ENCODE assay signal across 1 cellular context in the genomic region with DNA sequence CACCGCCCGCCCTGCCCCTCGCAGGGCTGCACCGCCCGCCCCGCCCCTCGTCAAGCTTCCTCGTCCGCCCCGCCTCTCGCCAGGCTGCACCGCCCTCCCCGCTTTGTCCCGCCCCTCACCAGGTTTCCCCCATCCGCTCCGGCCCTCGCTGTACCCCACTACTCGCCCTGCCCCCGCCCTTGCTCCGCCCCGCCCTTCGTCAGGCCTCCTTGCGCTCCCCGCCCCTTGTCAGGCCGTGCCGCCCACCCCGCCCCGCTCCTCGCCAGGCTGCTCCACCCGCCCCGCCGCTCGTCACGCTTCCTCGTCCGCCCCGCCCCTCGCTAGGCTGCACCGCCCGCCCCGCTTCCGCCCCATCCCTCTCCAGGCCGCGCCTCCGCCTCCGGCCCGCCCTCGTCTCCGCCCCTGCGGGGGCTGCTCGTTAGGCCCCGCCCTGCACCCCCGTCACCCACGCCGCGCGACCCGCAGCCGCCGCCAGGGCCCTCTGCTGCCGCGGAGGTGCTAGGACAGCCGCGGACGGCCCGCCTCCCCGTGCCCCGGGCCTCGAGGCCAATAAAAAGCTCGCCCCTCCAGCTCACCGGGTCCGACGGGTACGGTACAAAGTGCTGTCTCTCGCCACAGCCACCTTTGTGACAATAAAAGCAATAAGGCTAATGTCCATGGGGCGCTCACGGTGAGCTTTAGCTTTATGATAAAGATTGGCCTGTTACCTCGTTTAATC.
TF ChIP-seq lines count a peak whose summit lies in the region.

No MANE protein-coding gene starts in this region.

TF ChIP-seq in K562, 482 proteins besides CTCF, POLR2A, EP300 and RAD21 (continued from another document and continues in another):
- TF ChIP-seq NR4A1 (CRISPR knock-in tag; IDR thresholded peaks at IDR 0.05) (no peak), NR4A1 (tag; IDR thresholded peaks at IDR 0.05) (0 out of 2 replicates have a peak, but pooled peaks have one; percentile 62), SRSF9 (IDR thresholded peaks at IDR 0.05; ENCODE audit: borderline replicate concordance, low read depth, low read length) (no peak), ZNF561 (CRISPR knock-in tag; conservative IDR thresholded peaks at IDR 0.05) (no peak), ZBED1 (IDR thresholded peaks at IDR 0.05) (no peak), ATF1 (CRISPR knock-in tag; IDR thresholded peaks at IDR 0.05) (no peak), ATF1 (tag; IDR thresholded peaks at IDR 0.05) (peak; percentile 70), EZH2 (IDR thresholded peaks at IDR 0.05; ENCODE audit: borderline replicate concordance, low read depth, low read length) (no peak), NCOA2 (IDR thresholded peaks at IDR 0.05; ENCODE audit: partially characterized antibody in 2 of 2) (no peak), MAFF (IDR thresholded peaks at IDR 0.05; ENCODE audit: low read length) (no peak), KDM4B (IDR thresholded peaks at IDR 0.05; ENCODE audit: borderline replicate concordance in 2 of 2, low read depth in 1 of 2) (no peak), E2F3 (CRISPR knock-in tag; IDR thresholded peaks at IDR 0.05) (no peak), RB1 (IDR thresholded peaks at IDR 0.05; ENCODE audit: low read depth) (peak; percentile 69; the same call in 1 of the 2 replicates), MCM3 (IDR thresholded peaks at IDR 0.05) (no peak), RBM15 (IDR thresholded peaks at IDR 0.05; ENCODE audit: insufficient read depth, low read length) (no peak), POLR2AphosphoS5 (IDR thresholded peaks at IDR 0.05; ENCODE audit: control insufficient read depth, insufficient read depth, low read depth, low read length) (no peak), CTBP1 (IDR thresholded peaks at IDR 0.05; ENCODE audit: borderline replicate concordance) (peak; percentile 63; the same call in 1 of the 2 replicates), JUND (IDR thresholded peaks at IDR 0.05; ENCODE audit: borderline replicate concordance, low read depth, low read length) (peak; percentile 34; the same call in 1 of the 2 replicates), JUND (tag; IDR thresholded peaks at IDR 0.05; ENCODE audit: borderline replicate concordance, low read depth, low read length) (no peak), CSDE1 (IDR thresholded peaks at IDR 0.05) (no peak), MYC (IDR thresholded peaks at IDR 0.05; ENCODE audit: low read depth, low read length) (peak; percentile 49; the same call in 1 of the 2 replicates), MYC (CRISPR knock-in tag; IDR thresholded peaks at IDR 0.05; ENCODE audit: borderline replicate concordance, low read depth) (no peak), ZNF224 (CRISPR knock-in tag; IDR thresholded peaks at IDR 0.05) (no peak), BRF1 (IDR thresholded peaks at IDR 0.05; ENCODE audit: borderline replicate concordance, extremely low read depth, insufficient read length) (no peak), FOS (IDR thresholded peaks at IDR 0.05; ENCODE audit: extremely low read depth, insufficient read length) (no peak), ZNF445 (CRISPR knock-in tag; IDR thresholded peaks at IDR 0.05; ENCODE audit: low read depth) (no peak), BCOR (IDR thresholded peaks at IDR 0.05) (no peak), TARDBP (IDR thresholded peaks at IDR 0.05) (peak; percentile 58; the same call in 1 of the 2 replicates), NBN (IDR thresholded peaks at IDR 0.05; ENCODE audit: low read depth) (0 out of 2 replicates have a peak, but pooled peaks have one; percentile 22), CCNT2 (IDR thresholded peaks at IDR 0.05; ENCODE audit: borderline replicate concordance, extremely low read depth, insufficient read length, low read depth, low read length) (peak; percentile 86), THRAP3 (IDR thresholded peaks at IDR 0.05; ENCODE audit: borderline replicate concordance) (no peak), NRF1 (conservative IDR thresholded peaks at IDR 0.05 in 1 of 2, IDR thresholded peaks at IDR 0.05 in 1 of 2) (peak in 1 of 2 experiments; percentile 43; a peak in 2 of 4 replicates), RBM17 (IDR thresholded peaks at IDR 0.05; ENCODE audit: borderline replicate concordance, low read depth, low read length) (no peak), PHF8 (IDR thresholded peaks at IDR 0.05; ENCODE audit: borderline replicate concordance, low read length) (peak; percentile 54; the same call in 1 of the 2 replicates), BMI1 (IDR thresholded peaks at IDR 0.05; ENCODE audit: low read length) (no peak), CEBPB (tag; IDR thresholded peaks at IDR 0.05) (no peak), CHD2 (IDR thresholded peaks at IDR 0.05; ENCODE audit: low read depth, low read length) (no peak), HDAC6 (IDR thresholded peaks at IDR 0.05; ENCODE audit: low read depth, low read length) (no peak), ZNF41 (CRISPR knock-in tag; conservative IDR thresholded peaks at IDR 0.05) (no peak), GATAD2B (IDR thresholded peaks at IDR 0.05; ENCODE audit: borderline replicate concordance) (peak; percentile 94), HOXB6 (CRISPR knock-in tag; IDR thresholded peaks at IDR 0.05; ENCODE audit: borderline replicate concordance) (no peak)
- TF ChIP-seq, protein P1, sequence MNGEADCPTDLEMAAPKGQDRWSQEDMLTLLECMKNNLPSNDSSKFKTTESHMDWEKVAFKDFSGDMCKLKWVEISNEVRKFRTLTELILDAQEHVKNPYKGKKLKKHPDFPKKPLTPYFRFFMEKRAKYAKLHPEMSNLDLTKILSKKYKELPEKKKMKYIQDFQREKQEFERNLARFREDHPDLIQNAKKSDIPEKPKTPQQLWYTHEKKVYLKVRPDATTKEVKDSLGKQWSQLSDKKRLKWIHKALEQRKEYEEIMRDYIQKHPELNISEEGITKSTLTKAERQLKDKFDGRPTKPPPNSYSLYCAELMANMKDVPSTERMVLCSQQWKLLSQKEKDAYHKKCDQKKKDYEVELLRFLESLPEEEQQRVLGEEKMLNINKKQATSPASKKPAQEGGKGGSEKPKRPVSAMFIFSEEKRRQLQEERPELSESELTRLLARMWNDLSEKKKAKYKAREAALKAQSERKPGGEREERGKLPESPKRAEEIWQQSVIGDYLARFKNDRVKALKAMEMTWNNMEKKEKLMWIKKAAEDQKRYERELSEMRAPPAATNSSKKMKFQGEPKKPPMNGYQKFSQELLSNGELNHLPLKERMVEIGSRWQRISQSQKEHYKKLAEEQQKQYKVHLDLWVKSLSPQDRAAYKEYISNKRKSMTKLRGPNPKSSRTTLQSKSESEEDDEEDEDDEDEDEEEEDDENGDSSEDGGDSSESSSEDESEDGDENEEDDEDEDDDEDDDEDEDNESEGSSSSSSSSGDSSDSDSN (IDR thresholded peaks at IDR 0.05; ENCODE audit: borderline replicate concordance in 1 of 2, low read depth in 2 of 2, low read length in 2 of 2) = no peak
- TF ChIP-seq, protein P2, sequence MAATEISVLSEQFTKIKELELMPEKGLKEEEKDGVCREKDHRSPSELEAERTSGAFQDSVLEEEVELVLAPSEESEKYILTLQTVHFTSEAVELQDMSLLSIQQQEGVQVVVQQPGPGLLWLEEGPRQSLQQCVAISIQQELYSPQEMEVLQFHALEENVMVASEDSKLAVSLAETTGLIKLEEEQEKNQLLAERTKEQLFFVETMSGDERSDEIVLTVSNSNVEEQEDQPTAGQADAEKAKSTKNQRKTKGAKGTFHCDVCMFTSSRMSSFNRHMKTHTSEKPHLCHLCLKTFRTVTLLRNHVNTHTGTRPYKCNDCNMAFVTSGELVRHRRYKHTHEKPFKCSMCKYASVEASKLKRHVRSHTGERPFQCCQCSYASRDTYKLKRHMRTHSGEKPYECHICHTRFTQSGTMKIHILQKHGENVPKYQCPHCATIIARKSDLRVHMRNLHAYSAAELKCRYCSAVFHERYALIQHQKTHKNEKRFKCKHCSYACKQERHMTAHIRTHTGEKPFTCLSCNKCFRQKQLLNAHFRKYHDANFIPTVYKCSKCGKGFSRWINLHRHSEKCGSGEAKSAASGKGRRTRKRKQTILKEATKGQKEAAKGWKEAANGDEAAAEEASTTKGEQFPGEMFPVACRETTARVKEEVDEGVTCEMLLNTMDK (IDR thresholded peaks at IDR 0.05; ENCODE audit: borderline replicate concordance, insufficient read depth, low read depth, low read length, poor library complexity, severe bottlenecking) = peak; percentile 30
- TF ChIP-seq, protein P3, sequence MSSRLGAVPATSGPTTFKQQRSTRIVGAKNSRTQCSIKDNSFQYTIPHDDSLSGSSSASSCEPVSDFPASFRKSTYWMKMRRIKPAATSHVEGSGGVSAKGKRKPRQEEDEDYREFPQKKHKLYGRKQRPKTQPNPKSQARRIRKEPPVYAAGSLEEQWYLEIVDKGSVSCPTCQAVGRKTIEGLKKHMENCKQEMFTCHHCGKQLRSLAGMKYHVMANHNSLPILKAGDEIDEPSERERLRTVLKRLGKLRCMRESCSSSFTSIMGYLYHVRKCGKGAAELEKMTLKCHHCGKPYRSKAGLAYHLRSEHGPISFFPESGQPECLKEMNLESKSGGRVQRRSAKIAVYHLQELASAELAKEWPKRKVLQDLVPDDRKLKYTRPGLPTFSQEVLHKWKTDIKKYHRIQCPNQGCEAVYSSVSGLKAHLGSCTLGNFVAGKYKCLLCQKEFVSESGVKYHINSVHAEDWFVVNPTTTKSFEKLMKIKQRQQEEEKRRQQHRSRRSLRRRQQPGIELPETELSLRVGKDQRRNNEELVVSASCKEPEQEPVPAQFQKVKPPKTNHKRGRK (tag; IDR thresholded peaks at IDR 0.05) = no peak
- TF ChIP-seq, protein P4, sequence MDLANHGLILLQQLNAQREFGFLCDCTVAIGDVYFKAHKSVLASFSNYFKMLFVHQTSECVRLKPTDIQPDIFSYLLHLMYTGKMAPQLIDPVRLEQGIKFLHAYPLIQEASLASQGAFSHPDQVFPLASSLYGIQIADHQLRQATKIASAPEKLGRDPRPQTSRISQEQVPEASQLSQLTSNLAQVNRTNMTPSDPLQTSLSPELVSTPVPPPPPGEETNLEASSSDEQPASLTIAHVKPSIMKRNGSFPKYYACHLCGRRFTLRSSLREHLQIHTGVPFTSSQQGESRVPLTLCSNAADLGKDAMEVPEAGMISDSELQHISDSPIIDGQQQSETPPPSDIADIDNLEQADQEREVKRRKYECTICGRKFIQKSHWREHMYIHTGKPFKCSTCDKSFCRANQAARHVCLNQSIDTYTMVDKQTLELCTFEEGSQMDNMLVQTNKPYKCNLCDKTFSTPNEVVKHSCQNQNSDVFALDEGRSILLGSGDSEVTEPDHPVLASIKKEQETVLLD (IDR thresholded peaks at IDR 0.05) = no peak
- TF ChIP-seq, protein P5, sequence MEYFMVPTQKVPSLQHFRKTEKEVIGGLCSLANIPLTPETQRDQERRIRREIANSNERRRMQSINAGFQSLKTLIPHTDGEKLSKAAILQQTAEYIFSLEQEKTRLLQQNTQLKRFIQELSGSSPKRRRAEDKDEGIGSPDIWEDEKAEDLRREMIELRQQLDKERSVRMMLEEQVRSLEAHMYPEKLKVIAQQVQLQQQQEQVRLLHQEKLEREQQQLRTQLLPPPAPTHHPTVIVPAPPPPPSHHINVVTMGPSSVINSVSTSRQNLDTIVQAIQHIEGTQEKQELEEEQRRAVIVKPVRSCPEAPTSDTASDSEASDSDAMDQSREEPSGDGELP (CRISPR knock-in tag; IDR thresholded peaks at IDR 0.05; ENCODE audit: borderline replicate concordance) = no peak
- TF ChIP-seq, protein P6, sequence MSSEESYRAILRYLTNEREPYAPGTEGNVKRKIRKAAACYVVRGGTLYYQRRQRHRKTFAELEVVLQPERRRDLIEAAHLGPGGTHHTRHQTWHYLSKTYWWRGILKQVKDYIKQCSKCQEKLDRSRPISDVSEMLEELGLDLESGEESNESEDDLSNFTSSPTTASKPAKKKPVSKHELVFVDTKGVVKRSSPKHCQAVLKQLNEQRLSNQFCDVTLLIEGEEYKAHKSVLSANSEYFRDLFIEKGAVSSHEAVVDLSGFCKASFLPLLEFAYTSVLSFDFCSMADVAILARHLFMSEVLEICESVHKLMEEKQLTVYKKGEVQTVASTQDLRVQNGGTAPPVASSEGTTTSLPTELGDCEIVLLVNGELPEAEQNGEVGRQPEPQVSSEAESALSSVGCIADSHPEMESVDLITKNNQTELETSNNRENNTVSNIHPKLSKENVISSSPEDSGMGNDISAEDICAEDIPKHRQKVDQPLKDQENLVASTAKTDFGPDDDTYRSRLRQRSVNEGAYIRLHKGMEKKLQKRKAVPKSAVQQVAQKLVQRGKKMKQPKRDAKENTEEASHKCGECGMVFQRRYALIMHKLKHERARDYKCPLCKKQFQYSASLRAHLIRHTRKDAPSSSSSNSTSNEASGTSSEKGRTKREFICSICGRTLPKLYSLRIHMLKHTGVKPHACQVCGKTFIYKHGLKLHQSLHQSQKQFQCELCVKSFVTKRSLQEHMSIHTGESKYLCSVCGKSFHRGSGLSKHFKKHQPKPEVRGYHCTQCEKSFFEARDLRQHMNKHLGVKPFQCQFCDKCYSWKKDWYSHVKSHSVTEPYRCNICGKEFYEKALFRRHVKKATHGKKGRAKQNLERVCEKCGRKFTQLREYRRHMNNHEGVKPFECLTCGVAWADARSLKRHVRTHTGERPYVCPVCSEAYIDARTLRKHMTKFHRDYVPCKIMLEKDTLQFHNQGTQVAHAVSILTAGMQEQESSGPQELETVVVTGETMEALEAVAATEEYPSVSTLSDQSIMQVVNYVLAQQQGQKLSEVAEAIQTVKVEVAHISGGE (CRISPR knock-in tag; IDR thresholded peaks at IDR 0.05) = 0 out of 6 replicates have a peak, but pooled peaks of 1 of the 3 experiments have one; percentile 19
- TF ChIP-seq, protein P7, sequence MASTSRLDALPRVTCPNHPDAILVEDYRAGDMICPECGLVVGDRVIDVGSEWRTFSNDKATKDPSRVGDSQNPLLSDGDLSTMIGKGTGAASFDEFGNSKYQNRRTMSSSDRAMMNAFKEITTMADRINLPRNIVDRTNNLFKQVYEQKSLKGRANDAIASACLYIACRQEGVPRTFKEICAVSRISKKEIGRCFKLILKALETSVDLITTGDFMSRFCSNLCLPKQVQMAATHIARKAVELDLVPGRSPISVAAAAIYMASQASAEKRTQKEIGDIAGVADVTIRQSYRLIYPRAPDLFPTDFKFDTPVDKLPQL (IDR thresholded peaks at IDR 0.05; ENCODE audit: extremely low read depth, insufficient read length) = no peak
- TF ChIP-seq, protein P8, sequence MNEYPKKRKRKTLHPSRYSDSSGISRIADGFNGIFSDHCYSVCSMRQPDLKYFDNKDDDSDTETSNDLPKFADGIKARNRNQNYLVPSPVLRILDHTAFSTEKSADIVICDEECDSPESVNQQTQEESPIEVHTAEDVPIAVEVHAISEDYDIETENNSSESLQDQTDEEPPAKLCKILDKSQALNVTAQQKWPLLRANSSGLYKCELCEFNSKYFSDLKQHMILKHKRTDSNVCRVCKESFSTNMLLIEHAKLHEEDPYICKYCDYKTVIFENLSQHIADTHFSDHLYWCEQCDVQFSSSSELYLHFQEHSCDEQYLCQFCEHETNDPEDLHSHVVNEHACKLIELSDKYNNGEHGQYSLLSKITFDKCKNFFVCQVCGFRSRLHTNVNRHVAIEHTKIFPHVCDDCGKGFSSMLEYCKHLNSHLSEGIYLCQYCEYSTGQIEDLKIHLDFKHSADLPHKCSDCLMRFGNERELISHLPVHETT (CRISPR knock-in tag; conservative IDR thresholded peaks at IDR 0.05 in 1 of 2, IDR thresholded peaks at IDR 0.05 in 1 of 2) = peak in 1 of 2 experiments; percentile 81; a peak in 2 of 4 replicates
- TF ChIP-seq, protein P9, sequence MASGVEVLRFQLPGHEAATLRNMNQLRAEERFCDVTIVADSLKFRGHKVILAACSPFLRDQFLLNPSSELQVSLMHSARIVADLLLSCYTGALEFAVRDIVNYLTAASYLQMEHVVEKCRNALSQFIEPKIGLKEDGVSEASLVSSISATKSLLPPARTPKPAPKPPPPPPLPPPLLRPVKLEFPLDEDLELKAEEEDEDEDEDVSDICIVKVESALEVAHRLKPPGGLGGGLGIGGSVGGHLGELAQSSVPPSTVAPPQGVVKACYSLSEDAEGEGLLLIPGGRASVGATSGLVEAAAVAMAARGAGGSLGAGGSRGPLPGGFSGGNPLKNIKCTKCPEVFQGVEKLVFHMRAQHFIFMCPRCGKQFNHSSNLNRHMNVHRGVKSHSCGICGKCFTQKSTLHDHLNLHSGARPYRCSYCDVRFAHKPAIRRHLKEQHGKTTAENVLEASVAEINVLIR (CRISPR knock-in tag; IDR thresholded peaks at IDR 0.05) = no peak
